Comparison of ENCODE assay signal across 1 cellular context in genomic region chr17:7836596-7837374, GRCh38.
TF ChIP-seq lines count a peak whose summit lies in the region.

No MANE protein-coding gene starts in this region.

TF ChIP-seq in HepG2, 621 proteins besides CTCF, POLR2A, EP300 and RAD21 (continued from another document and continues in another):
- TF ChIP-seq ZNF784 (CRISPR knock-in tag; IDR thresholded peaks at IDR 0.05; ENCODE audit: borderline replicate concordance) (no peak), ZNF7 (CRISPR knock-in tag; IDR thresholded peaks at IDR 0.05) (no peak), SKIL (CRISPR knock-in tag; IDR thresholded peaks at IDR 0.05; ENCODE audit: borderline replicate concordance) (peak; percentile 92), MLLT10 (CRISPR knock-in tag; IDR thresholded peaks at IDR 0.05) (no peak), TOPORS (CRISPR knock-in tag; IDR thresholded peaks at IDR 0.05) (no peak), ZSCAN21 (CRISPR knock-in tag; IDR thresholded peaks at IDR 0.05; ENCODE audit: borderline replicate concordance) (peak; percentile 83; the same call in 1 of the 2 replicates), ZNF343 (CRISPR knock-in tag; IDR thresholded peaks at IDR 0.05) (no peak), NFE2L2 (IDR thresholded peaks at IDR 0.05; ENCODE audit: low read length) (peak; percentile 31; the same call in 1 of the 2 replicates), ZNF230 (CRISPR knock-in tag; IDR thresholded peaks at IDR 0.05) (no peak), MYPOP (CRISPR knock-in tag; IDR thresholded peaks at IDR 0.05) (0 out of 2 replicates have a peak, but pooled peaks have one; percentile 77), ASH2L (IDR thresholded peaks at IDR 0.05; ENCODE audit: insufficient read length, low read depth, low read length) (peak; percentile 62), RFX3 (CRISPR knock-in tag; IDR thresholded peaks at IDR 0.05) (peak; percentile 79), MAFF (IDR thresholded peaks at IDR 0.05; ENCODE audit: low read depth, low read length) (0 out of 2 replicates have a peak, but pooled peaks have one; percentile 1), ZBED4 (CRISPR knock-in tag; IDR thresholded peaks at IDR 0.05; ENCODE audit: borderline replicate concordance) (peak; percentile 71; the same call in 1 of the 2 replicates), ZNF713 (CRISPR knock-in tag; IDR thresholded peaks at IDR 0.05) (0 out of 2 replicates have a peak, but pooled peaks have one; percentile 68), HES4 (CRISPR knock-in tag; IDR thresholded peaks at IDR 0.05; ENCODE audit: borderline replicate concordance) (no peak), POLR2AphosphoS5 (IDR thresholded peaks at IDR 0.05; ENCODE audit: low read depth, low read length) (no peak; the same call in 1 of the 2 replicates), ZMYM3 (CRISPR knock-in tag; IDR thresholded peaks at IDR 0.05) (peak; percentile 90), ZNF33A (CRISPR knock-in tag; IDR thresholded peaks at IDR 0.05; ENCODE audit: borderline replicate concordance) (peak; percentile 88; the same call in 1 of the 2 replicates), ZNF275 (CRISPR knock-in tag; IDR thresholded peaks at IDR 0.05; ENCODE audit: borderline replicate concordance) (no peak; the same call in 1 of the 2 replicates), NFYB (CRISPR knock-in tag; IDR thresholded peaks at IDR 0.05) (peak; percentile 10; the same call in 1 of the 2 replicates), RBM22 (optimal IDR thresholded peaks at IDR 0.05; ENCODE audit: low read length) (peak; percentile 95), CREM (IDR thresholded peaks at IDR 0.05) (peak; percentile 92), CREM (CRISPR knock-in tag; IDR thresholded peaks at IDR 0.05) (no peak), ATF5 (CRISPR knock-in tag; IDR thresholded peaks at IDR 0.05; ENCODE audit: low read depth) (0 out of 2 replicates have a peak, but pooled peaks have one; percentile 37), FOXK2 (IDR thresholded peaks at IDR 0.05) (peak; percentile 73), MYC (CRISPR knock-in tag; IDR thresholded peaks at IDR 0.05; ENCODE audit: borderline replicate concordance) (peak; percentile 88; the same call in 1 of the 2 replicates), ZNF672 (CRISPR knock-in tag; IDR thresholded peaks at IDR 0.05) (no peak; the same call in 1 of the 2 replicates), RARA (CRISPR knock-in tag; IDR thresholded peaks at IDR 0.05) (peak; percentile 95), NBN (conservative IDR thresholded peaks at IDR 0.05) (0 out of 2 replicates have a peak, but pooled peaks have one; percentile 39), SRF (IDR thresholded peaks at IDR 0.05; ENCODE audit: low read depth, low read length) (peak; percentile 71; the same call in 1 of the 2 replicates), ZNF432 (CRISPR knock-in tag; IDR thresholded peaks at IDR 0.05; ENCODE audit: borderline replicate concordance) (no peak), HIC2 (CRISPR knock-in tag; IDR thresholded peaks at IDR 0.05; ENCODE audit: low read depth) (peak; percentile 85), MIER3 (CRISPR knock-in tag; IDR thresholded peaks at IDR 0.05; ENCODE audit: borderline replicate concordance) (peak; percentile 99; the same call in 1 of the 2 replicates), THRA (CRISPR knock-in tag; IDR thresholded peaks at IDR 0.05; ENCODE audit: borderline replicate concordance) (peak; percentile 97), CBX2 (IDR thresholded peaks at IDR 0.05; ENCODE audit: low read depth, low read length) (no peak), CBX2 (CRISPR knock-in tag; IDR thresholded peaks at IDR 0.05; ENCODE audit: low read depth) (no peak), POLR2G (IDR thresholded peaks at IDR 0.05; ENCODE audit: low read depth, low read length) (no peak; the same call in none of the 2 replicates), GFI1 (CRISPR knock-in tag; IDR thresholded peaks at IDR 0.05; ENCODE audit: borderline replicate concordance) (peak; percentile 61), ZBTB43 (CRISPR knock-in tag; conservative IDR thresholded peaks at IDR 0.05) (0 out of 2 replicates have a peak, but pooled peaks have one; percentile 20), ZNF850 (CRISPR knock-in tag; conservative IDR thresholded peaks at IDR 0.05) (0 out of 2 replicates have a peak, but pooled peaks have one; percentile 18), ZBTB26 (CRISPR knock-in tag; IDR thresholded peaks at IDR 0.05; ENCODE audit: borderline replicate concordance) (peak; percentile 85; the same call in 1 of the 2 replicates), SAP130 (CRISPR knock-in tag; IDR thresholded peaks at IDR 0.05; ENCODE audit: low read depth) (peak; percentile 98), ZNF18 (CRISPR knock-in tag; IDR thresholded peaks at IDR 0.05; ENCODE audit: insufficient replicate concordance) (peak; percentile 39), FOXP1 (IDR thresholded peaks at IDR 0.05) (peak; percentile 76; the same call in 1 of the 2 replicates), FOXP1 (CRISPR knock-in tag; IDR thresholded peaks at IDR 0.05) (peak; percentile 79)
